Comparison of ENCODE assay signal across 15 cellular contexts in genomic region chr2:136072616-136073015, GRCh38. TPM values are rescaled to one million over a fixed set of nuclear protein-coding genes. Genes with fewer than 3 reads are reported as not detected.
DNase-seq lines count a peak whose midpoint lies in the region; ATAC-seq and TF ChIP-seq lines count a peak whose summit lies in the region.
"Had no signal": no experiment of that assay in that cellular context is flagged by ENCODE, and none has a peak within 500 bp of the region (broad histone marks: within the 10 kb centered on the region; RNA-seq: fewer than 3 reads in every experiment).

No MANE protein-coding gene starts in this region.

- TF ChIP-seq CTCF in lower leg skin (IDR thresholded peaks at IDR 0.05), result no peak

- ATAC-seq in HG03175 (IDR thresholded peaks at IDR 0.05; ENCODE audit: unreplicated experiment) (no peak), HG03342 (IDR thresholded peaks at IDR 0.05; ENCODE audit: unreplicated experiment) (no peak)
- ATAC-seq: HepG2 had no signal

- H3K4me1 ChIP-seq in BLaER1 treated with 17β-estradiol and CSF1 and Interleukin-3, amounts not matched to agents 10 nM and 100 nM, result peaks cover 0 to 16% (median 7%) of the 10 kb centered on the region in 10 experiments; a peak in 9 of 20 replicates
- peaks cover 36% of the 10 kb centered on the region for H3K4me1 ChIP-seq in Karpas-422 (ENCODE audit: low read length)
- H3K4me1 ChIP-seq: BE2C, Caco-2 had no signal

- H4K20me1 ChIP-seq in BLaER1 treated with 17β-estradiol and CSF1 and Interleukin-3, amounts not matched to agents 10 nM and 100 nM, result no peaks in the 10 kb centered on the region
- H4K20me1 ChIP-seq in Karpas-422 (ENCODE audit: insufficient read depth, low read depth, low read length), result no peaks in the 10 kb centered on the region

- H3K9ac ChIP-seq in BLaER1 treated with 17β-estradiol and CSF1 and Interleukin-3, amounts not matched to agents 10 nM and 100 nM, result no peak overlapping the region
- H3K9ac ChIP-seq in Karpas-422 (ENCODE audit: low read length), result no peak overlapping the region
- H3K9ac ChIP-seq: KMS-11 had no signal

- no peak for TF ChIP-seq POLR2A in lower leg skin (IDR thresholded peaks at IDR 0.05)

- H3K27ac ChIP-seq in BLaER1 treated with 17β-estradiol and CSF1 and Interleukin-3, amounts not matched to agents 10 nM and 100 nM, result no peak overlapping the region
- H3K27ac ChIP-seq in Karpas-422 (ENCODE audit: low read length), result no peak overlapping the region
- H3K27ac ChIP-seq: KMS-11 had no signal

- H3K27me3 ChIP-seq in BLaER1 treated with 17β-estradiol and CSF1 and Interleukin-3, amounts not matched to agents 10 nM and 100 nM, result no peaks in the 10 kb centered on the region
- no peaks in the 10 kb centered on the region for H3K27me3 ChIP-seq in Karpas-422 (ENCODE audit: low read length)
- H3K27me3 ChIP-seq: BE2C had no signal

- no peaks in the 10 kb centered on the region for H3K79me2 ChIP-seq in Karpas-422 (ENCODE audit: low read length)

- H2AFZ ChIP-seq in Karpas-422 (ENCODE audit: low read length), result no peak overlapping the region

- WGBS in lower leg skin, 2 donors, result 90 to 98% methylated on average over 2 of the region's 2 CpGs

- intact Hi-C loops in lower leg skin (cut with DNase I; ENCODE audit: low total_unique reads), result no loop called here

- peak overlapping the region in 6 of 11 experiments; percentile 4 to 45 (median 39); a peak in 8 of 22 replicates for H3K4me2 ChIP-seq in BLaER1 treated with 17β-estradiol and CSF1 and Interleukin-3, amounts not matched to agents 10 nM and 100 nM
- H3K4me2 ChIP-seq in Karpas-422 (ENCODE audit: low read depth, low read length, poor library complexity, severe bottlenecking), result peak overlapping the region; percentile 2
- H3K4me2 ChIP-seq: KMS-11 had no signal

- H3K36me3 ChIP-seq in BLaER1 treated with 17β-estradiol and CSF1 and Interleukin-3, amounts not matched to agents 10 nM and 100 nM, result no peaks in the 10 kb centered on the region
- no peaks in the 10 kb centered on the region for H3K36me3 ChIP-seq in Karpas-422 (ENCODE audit: insufficient read depth, low read length)
- H3K36me3 ChIP-seq: BE2C had no signal

- no peak overlapping the region for H3K4me3 ChIP-seq in BLaER1 treated with 17β-estradiol and CSF1 and Interleukin-3, amounts not matched to agents 10 nM and 100 nM
- H3K4me3 ChIP-seq in Karpas-422 (ENCODE audit: low read length) (no peak overlapping the region), lower leg skin (ENCODE audit: low read depth, poor library complexity, severe bottlenecking) (no peak overlapping the region)

- H3K9me3 ChIP-seq in BLaER1 treated with 17β-estradiol and CSF1 and Interleukin-3, amounts not matched to agents 10 nM and 100 nM (replicated peaks in 1 of 11), result peaks cover 18 to 53% (median 36%) of the 10 kb centered on the region in 11 experiments
- H3K9me3 ChIP-seq in Karpas-422 (ENCODE audit: low read length), result peaks cover 3% of the 10 kb centered on the region; the same call in 1 of the 2 replicates
- H3K9me3 ChIP-seq: BE2C had no signal

- no peaks in the 10 kb centered on the region for H3K9me2 ChIP-seq in Karpas-422 (replicated peaks; ENCODE audit: insufficient read depth, low read length)

- DNase-seq in Karpas-422, result peak; percentile 67
- DNase-seq in kidney glomerular epithelial cell (lab: John Stamatoyannopoulos, UW), result peak; percentile 9
- no peak for DNase-seq in NCI-H446 treated with DMSO at 0.1 percent for 48 hours (lab: John Stamatoyannopoulos, UW)
- DNase-seq in lower leg skin (ENCODE audit: low spot score in 2 of 2), result no peak
- DNase-seq: BE2C; Caco-2; CD8-positive, alpha-beta memory T cell; GDM1; GOT3; H9 had no signal

RNA-seq across cellular contexts. Expression of gene CXCR4, which starts 45.3 kb away (rescaled TPM):
- 0.97 and 2.1 TPM in 2 replicates for total RNA-seq in Karpas-422 (2014; rRNA removed; shearing (Covaris generic); ENCODE audit: low replicate concordance)
- 1 to 10 TPM; 3.9 to 10.0 (median 8.3) TPM for total RNA-seq in lower leg skin

Comparison
In these comparisons a context has a peak if more than half of its experiments do, and no peak if none do; other contexts are left out.
1. DNase-seq: peak in Karpas-422 (single experiment) and kidney glomerular epithelial cell (single experiment); none in NCI-H446 treated with DMSO at 0.1 percent for 48 hours (single experiment) and lower leg skin (0 of 2).